Comparison of ENCODE assay signal across 8 cellular contexts in genomic region chr16:58638148-58639036, GRCh38. TPM values are rescaled to one million over a fixed set of nuclear protein-coding genes. Genes with fewer than 3 reads are reported as not detected.
A peak's percentile ranks its signal among the peaks of the same experiment; 100 is the strongest.
DNase-seq lines count a peak whose midpoint lies in the region; ATAC-seq and TF ChIP-seq lines count a peak whose summit lies in the region.

No MANE protein-coding gene starts in this region.

- no peak overlapping the region for H3K27ac Mint-ChIP-seq in GM23338

- no peaks in the 10 kb centered on the region for H3K9me3 Mint-ChIP-seq in GM23338

- no peaks in the 10 kb centered on the region for H3F3A ChIP-seq in GM23338 (replicated peaks; ENCODE audit: low read depth)

- H3K27me3 ChIP-seq in GM23338 (ENCODE audit: insufficient read depth), result no peaks in the 10 kb centered on the region

- H3K4me3 ChIP-seq in GM23338 (no peak overlapping the region), skeletal muscle cell (ENCODE audit: low read depth, low read length) (no peak overlapping the region)

- peak overlapping the region; percentile 52; the same call in 1 of the 2 replicates for H2AFZ ChIP-seq in GM23338

- no peak overlapping the region for H3K4me2 ChIP-seq in GM23338

- ATAC-seq in GM23338 (peak; percentile 94), HG02763 (IDR thresholded peaks at IDR 0.05; ENCODE audit: unreplicated experiment) (no peak), GM18858 (IDR thresholded peaks at IDR 0.05; ENCODE audit: unreplicated experiment) (no peak)

- H3K36me3 Mint-ChIP-seq in GM23338 (ENCODE audit: low read depth), result no peaks in the 10 kb centered on the region

- no peaks in the 10 kb centered on the region for H3K4me1 Mint-ChIP-seq in GM23338

- no peak overlapping the region for H3K4me3 Mint-ChIP-seq in GM23338

- H3K4me1 ChIP-seq in GM23338 (ENCODE audit: insufficient read depth), result no peaks in the 10 kb centered on the region

- no peaks in the 10 kb centered on the region for H3K9me2 ChIP-seq in GM23338 (ENCODE audit: insufficient read depth)

- H4K20me1 ChIP-seq in GM23338 (replicated peaks; ENCODE audit: insufficient read depth), result no peaks in the 10 kb centered on the region

- peak; percentile 41 to 75 for TF ChIP-seq CTCF in GM23338 (conservative IDR thresholded peaks at IDR 0.05; ENCODE audit: low read depth in 2 of 2)

- H3K27ac ChIP-seq in GM23338 (ENCODE audit: low read depth), result no peak overlapping the region

- no peaks in the 10 kb centered on the region for H3K79me2 ChIP-seq in GM23338 (replicated peaks; ENCODE audit: insufficient read depth)

- no peaks in the 10 kb centered on the region for H3K36me3 ChIP-seq in GM23338 (ENCODE audit: insufficient read depth)

- DNase-seq in GM23338 (ENCODE audit: low spot score), result peak; percentile 63
- DNase-seq in RPMI7951 (ENCODE audit: low read depth), result peak; percentile 81
- DNase-seq in fibroblast of the conjunctiva (ENCODE audit: low read depth), result peak; percentile 84
- DNase-seq in skeletal muscle cell (ENCODE audit: low read depth), result peak; percentile 63
- DNase-seq in stimulated activated CD4-positive, alpha-beta T cell treated with anti-CD3 and anti-CD28 coated beads, Interleukin-2, amount 100 ng/mL, for 24 hours, result no peak
- no peak for DNase-seq in SK-N-DZ (ENCODE audit: low spot score)

- peaks cover 4% of the 10 kb centered on the region for H3K27me3 Mint-ChIP-seq in GM23338 (ENCODE audit: insufficient read depth, low read depth, poor library complexity)

TF ChIP-seq in GM23338, 12 proteins besides CTCF, POLR2A, EP300 and RAD21 (continues in another document):
- TF ChIP-seq POLR2AphosphoS5 (IDR thresholded peaks at IDR 0.05; ENCODE audit: low read depth) (no peak), NANOG (IDR thresholded peaks at IDR 0.05; ENCODE audit: borderline replicate concordance) (no peak), REST (IDR thresholded peaks at IDR 0.05; ENCODE audit: unreplicated experiment) (no peak), CREB1 (CRISPR knock-in tag; IDR thresholded peaks at IDR 0.05; ENCODE audit: low read depth) (no peak), EZH2phosphoT487 (IDR thresholded peaks at IDR 0.05; ENCODE audit: unreplicated experiment) (no peak), ZNF331 (CRISPR knock-in tag; IDR thresholded peaks at IDR 0.05; ENCODE audit: low read depth) (no peak), STAT1 (IDR thresholded peaks at IDR 0.05; ENCODE audit: unreplicated experiment) (no peak), EZH2 (IDR thresholded peaks at IDR 0.05; ENCODE audit: low read depth, unreplicated experiment) (no peak)
- TF ChIP-seq, protein P1, sequence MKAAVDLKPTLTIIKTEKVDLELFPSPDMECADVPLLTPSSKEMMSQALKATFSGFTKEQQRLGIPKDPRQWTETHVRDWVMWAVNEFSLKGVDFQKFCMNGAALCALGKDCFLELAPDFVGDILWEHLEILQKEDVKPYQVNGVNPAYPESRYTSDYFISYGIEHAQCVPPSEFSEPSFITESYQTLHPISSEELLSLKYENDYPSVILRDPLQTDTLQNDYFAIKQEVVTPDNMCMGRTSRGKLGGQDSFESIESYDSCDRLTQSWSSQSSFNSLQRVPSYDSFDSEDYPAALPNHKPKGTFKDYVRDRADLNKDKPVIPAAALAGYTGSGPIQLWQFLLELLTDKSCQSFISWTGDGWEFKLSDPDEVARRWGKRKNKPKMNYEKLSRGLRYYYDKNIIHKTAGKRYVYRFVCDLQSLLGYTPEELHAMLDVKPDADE (IDR thresholded peaks at IDR 0.05), result no peak
- TF ChIP-seq, protein P2, sequence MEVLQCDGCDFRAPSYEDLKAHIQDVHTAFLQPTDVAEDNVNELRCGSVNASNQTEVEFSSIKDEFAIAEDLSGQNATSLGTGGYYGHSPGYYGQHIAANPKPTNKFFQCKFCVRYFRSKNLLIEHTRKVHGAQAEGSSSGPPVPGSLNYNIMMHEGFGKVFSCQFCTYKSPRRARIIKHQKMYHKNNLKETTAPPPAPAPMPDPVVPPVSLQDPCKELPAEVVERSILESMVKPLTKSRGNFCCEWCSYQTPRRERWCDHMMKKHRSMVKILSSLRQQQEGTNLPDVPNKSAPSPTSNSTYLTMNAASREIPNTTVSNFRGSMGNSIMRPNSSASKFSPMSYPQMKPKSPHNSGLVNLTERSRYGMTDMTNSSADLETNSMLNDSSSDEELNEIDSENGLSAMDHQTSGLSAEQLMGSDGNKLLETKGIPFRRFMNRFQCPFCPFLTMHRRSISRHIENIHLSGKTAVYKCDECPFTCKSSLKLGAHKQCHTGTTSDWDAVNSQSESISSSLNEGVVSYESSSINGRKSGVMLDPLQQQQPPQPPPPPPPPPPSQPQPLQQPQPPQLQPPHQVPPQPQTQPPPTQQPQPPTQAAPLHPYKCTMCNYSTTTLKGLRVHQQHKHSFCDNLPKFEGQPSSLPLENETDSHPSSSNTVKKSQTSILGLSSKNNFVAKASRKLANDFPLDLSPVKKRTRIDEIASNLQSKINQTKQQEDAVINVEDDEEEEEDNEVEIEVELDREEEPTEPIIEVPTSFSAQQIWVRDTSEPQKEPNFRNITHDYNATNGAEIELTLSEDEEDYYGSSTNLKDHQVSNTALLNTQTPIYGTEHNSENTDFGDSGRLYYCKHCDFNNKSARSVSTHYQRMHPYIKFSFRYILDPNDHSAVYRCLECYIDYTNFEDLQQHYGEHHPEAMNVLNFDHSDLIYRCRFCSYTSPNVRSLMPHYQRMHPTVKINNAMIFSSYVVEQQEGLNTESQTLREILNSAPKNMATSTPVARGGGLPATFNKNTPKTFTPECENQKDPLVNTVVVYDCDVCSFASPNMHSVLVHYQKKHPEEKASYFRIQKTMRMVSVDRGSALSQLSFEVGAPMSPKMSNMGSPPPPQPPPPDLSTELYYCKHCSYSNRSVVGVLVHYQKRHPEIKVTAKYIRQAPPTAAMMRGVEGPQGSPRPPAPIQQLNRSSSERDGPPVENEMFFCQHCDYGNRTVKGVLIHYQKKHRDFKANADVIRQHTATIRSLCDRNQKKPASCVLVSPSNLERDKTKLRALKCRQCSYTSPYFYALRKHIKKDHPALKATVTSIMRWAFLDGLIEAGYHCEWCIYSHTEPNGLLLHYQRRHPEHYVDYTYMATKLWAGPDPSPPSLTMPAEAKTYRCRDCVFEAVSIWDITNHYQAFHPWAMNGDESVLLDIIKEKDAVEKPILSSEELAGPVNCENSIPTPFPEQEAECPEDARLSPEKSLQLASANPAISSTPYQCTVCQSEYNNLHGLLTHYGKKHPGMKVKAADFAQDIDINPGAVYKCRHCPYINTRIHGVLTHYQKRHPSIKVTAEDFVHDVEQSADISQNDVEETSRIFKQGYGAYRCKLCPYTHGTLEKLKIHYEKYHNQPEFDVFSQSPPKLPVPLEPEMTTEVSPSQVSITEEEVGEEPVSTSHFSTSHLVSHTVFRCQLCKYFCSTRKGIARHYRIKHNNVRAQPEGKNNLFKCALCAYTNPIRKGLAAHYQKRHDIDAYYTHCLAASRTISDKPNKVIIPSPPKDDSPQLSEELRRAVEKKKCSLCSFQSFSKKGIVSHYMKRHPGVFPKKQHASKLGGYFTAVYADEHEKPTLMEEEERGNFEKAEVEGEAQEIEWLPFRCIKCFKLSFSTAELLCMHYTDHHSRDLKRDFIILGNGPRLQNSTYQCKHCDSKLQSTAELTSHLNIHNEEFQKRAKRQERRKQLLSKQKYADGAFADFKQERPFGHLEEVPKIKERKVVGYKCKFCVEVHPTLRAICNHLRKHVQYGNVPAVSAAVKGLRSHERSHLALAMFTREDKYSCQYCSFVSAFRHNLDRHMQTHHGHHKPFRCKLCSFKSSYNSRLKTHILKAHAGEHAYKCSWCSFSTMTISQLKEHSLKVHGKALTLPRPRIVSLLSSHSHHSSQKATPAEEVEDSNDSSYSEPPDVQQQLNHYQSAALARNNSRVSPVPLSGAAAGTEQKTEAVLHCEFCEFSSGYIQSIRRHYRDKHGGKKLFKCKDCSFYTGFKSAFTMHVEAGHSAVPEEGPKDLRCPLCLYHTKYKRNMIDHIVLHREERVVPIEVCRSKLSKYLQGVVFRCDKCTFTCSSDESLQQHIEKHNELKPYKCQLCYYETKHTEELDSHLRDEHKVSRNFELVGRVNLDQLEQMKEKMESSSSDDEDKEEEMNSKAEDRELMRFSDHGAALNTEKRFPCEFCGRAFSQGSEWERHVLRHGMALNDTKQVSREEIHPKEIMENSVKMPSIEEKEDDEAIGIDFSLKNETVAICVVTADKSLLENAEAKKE (CRISPR knock-in tag; IDR thresholded peaks at IDR 0.05), result no peak

RNA-seq across cellular contexts. Expression of gene CNOT1, which starts 8.8 kb away (rescaled TPM):
- total RNA-seq in GM23338 (2014; rRNA removed; shearing (Covaris generic)), result 298 and 319 TPM in 2 replicates
- polyA plus RNA-seq in GM23338 (2016; fragmentation: Nextera tagmentation; extraction: Ambion mirVana), result 46.4 and 59.2 TPM in 2 replicates
- 97.4 and 112 TPM in 2 replicates for total RNA-seq in RPMI7951 (2014; rRNA removed; shearing (Covaris generic))
- polyA plus RNA-seq in SK-N-DZ (2014; cell fraction: cytosol; rRNA removed), result 107 and 121 TPM in 2 replicates
- polyA plus RNA-seq in SK-N-DZ (2014; cell fraction: nucleus; rRNA removed), result 61.5 and 105 TPM in 2 replicates

RNA-seq across cellular contexts. Expression of gene SLC38A7, which starts 46.2 kb away (rescaled TPM):
- total RNA-seq in GM23338 (2014; rRNA removed; shearing (Covaris generic)), result 22.9 and 27.8 TPM in 2 replicates
- polyA plus RNA-seq in GM23338 (2016; fragmentation: Nextera tagmentation; extraction: Ambion mirVana), result 13.6 and 13.9 TPM in 2 replicates
- total RNA-seq in RPMI7951 (2014; rRNA removed; shearing (Covaris generic)), result 5.3 and 7.4 TPM in 2 replicates
- polyA plus RNA-seq in SK-N-DZ (2014; cell fraction: cytosol; rRNA removed), result 7.0 and 10.5 TPM in 2 replicates
- polyA plus RNA-seq in SK-N-DZ (2014; cell fraction: nucleus; rRNA removed), result 8.9 and 13.4 TPM in 2 replicates

Comparison
In these comparisons a context has a peak if more than half of its experiments do, and no peak if none do; other contexts are left out.
1. DNase-seq: peak in GM23338 (single experiment), RPMI7951 (single experiment), fibroblast of the conjunctiva (single experiment) and skeletal muscle cell (single experiment); none in stimulated activated CD4-positive, alpha-beta T cell treated with anti-CD3 and anti-CD28 coated beads, Interleukin-2, amount 100 ng/mL, for 24 hours (0 of 2) and SK-N-DZ (single experiment).